8 cellular contexts compared by ENCODE assay signal in genomic region chr20:34515484-34516037, GRCh38. TPM values are rescaled to one million over a fixed set of nuclear protein-coding genes. Genes with fewer than 3 reads are reported as not detected.
DNase-seq lines count a peak whose midpoint lies in the region; TF ChIP-seq lines count a peak whose summit lies in the region.

No MANE protein-coding gene starts in this region.

- peaks cover 30% of the 10 kb centered on the region for H3K79me2 ChIP-seq in parathyroid adenoma

- H3K27ac ChIP-seq in Peyer's patch (peak overlapping the region; percentile 85 to 93 (median 90)), parathyroid adenoma (peak overlapping the region; percentile 86)

- H3K27me3 ChIP-seq in Peyer's patch (no peaks in the 10 kb centered on the region), parathyroid adenoma (ENCODE audit: control insufficient read depth, insufficient read depth, low read length) (no peaks in the 10 kb centered on the region)

- no peaks in the 10 kb centered on the region for H3K9me3 ChIP-seq in Peyer's patch
- no peaks in the 10 kb centered on the region for H3K9me3 ChIP-seq in parathyroid adenoma (ENCODE audit: control insufficient read depth, low read length)

- H2AFZ ChIP-seq in parathyroid adenoma = peak overlapping the region; percentile 90

- H3K4me1 ChIP-seq in Peyer's patch = peaks cover 0 to 24% (median 2%) of the 10 kb centered on the region in 4 donors
- peaks cover 3% of the 10 kb centered on the region for H3K4me1 ChIP-seq in parathyroid adenoma

- H3K4me3 ChIP-seq in Peyer's patch (peak overlapping the region; percentile 59 to 81 (median 74)), parathyroid adenoma (ENCODE audit: low read depth, low read length) (peak overlapping the region; percentile 95)

- TF ChIP-seq POLR2A in Peyer's patch (IDR thresholded peaks at IDR 0.05) = no peak

- H3K36me3 ChIP-seq in Peyer's patch (peaks cover 0 to 18% (median 0%) of the 10 kb centered on the region in 3 donors), parathyroid adenoma (ENCODE audit: control insufficient read depth, insufficient read depth, low read length) (no peaks in the 10 kb centered on the region)

- DNase-seq in Caki2 (ENCODE audit: low read depth) (peak; percentile 75), GM20000 (ENCODE audit: low spot score) (peak; percentile 80), HUDEP-2 (lab: John Stamatoyannopoulos, UW; ENCODE audit: unreplicated experiment in 76 of 76) (peak in 68 of 76 experiments; percentile 13 to 79 (median 56)), Peyer's patch (peak; percentile 73 to 86 (median 83)), germinal center (ENCODE audit: low spot score) (peak; percentile 70), ureter (ENCODE audit: low spot score) (peak; percentile 58)
- DNase-seq in activated effector memory CD4-positive, alpha-beta T cell treated with Interleukin-2 at 50 U/mL for 16 hours = peak; percentile 68

- peak overlapping the region; percentile 89 for H3K4me2 ChIP-seq in parathyroid adenoma (ENCODE audit: low read length)

- TF ChIP-seq CTCF in GM20000 (IDR thresholded peaks at IDR 0.05; ENCODE audit: extremely low read depth, missing control alignments) (no peak), Peyer's patch (IDR thresholded peaks at IDR 0.05) (no peak), parathyroid adenoma (IDR thresholded peaks at IDR 0.05) (no peak)

- in situ Hi-C loops in Caki2 (cut with HindIII; ENCODE audit: low pct_unique_long_range_greater_than_20kb, low sequenced_read_pairs) = no loop called here

- no peak overlapping the region for H3K9ac ChIP-seq in parathyroid adenoma

RNA-seq across cellular contexts. Expression of gene DYNLRB1, which starts 0.7 kb away (rescaled TPM):
- 150 and 180 TPM in 2 replicates for total RNA-seq in Caki2 (2014; rRNA removed; shearing (Covaris generic); ENCODE audit: low replicate concordance)
- total RNA-seq in Peyer's patch (100 to 1,000 TPM in 3 of 4 donors, 10 to 100 TPM in 1; 77.6 to 181 (median 135) TPM), ureter (123 TPM)

RNA-seq across cellular contexts. Expression of gene MAP1LC3A, which starts 43.0 kb away (rescaled TPM):
- total RNA-seq in Caki2 (2014; rRNA removed; shearing (Covaris generic); ENCODE audit: low replicate concordance) = not detected in 2 replicates
- total RNA-seq in Peyer's patch = 10 to 100 TPM; 32.6 to 82.1 (median 68.6) TPM
- 36.2 TPM for total RNA-seq in ureter

Comparison
In these comparisons a context has a peak if more than half of its experiments do, and no peak if none do; other contexts are left out.
1. Peak in every context shown above with its lines: DNase-seq, H3K4me3 ChIP-seq and H3K27ac ChIP-seq.
2. RNA of gene MAP1LC3A, which starts 43.0 kb away (total RNA-seq): 32.6 to 82.1 TPM in Peyer's patch and 36.2 TPM in ureter (single experiment); not detected in Caki2; every median in the first group is over 10 times any median in the second.